29 cellular contexts compared by ENCODE assay signal in genomic region chr1:183640193-183640592, GRCh38. TPM values are rescaled to one million over a fixed set of nuclear protein-coding genes. Genes with fewer than 3 reads are reported as not detected.
"Had no signal": no experiment of that assay in that cellular context is flagged by ENCODE, and none has a peak within 500 bp of the region (broad histone marks: within the 10 kb centered on the region; RNA-seq: fewer than 3 reads in every experiment).

No MANE protein-coding gene starts in this region.

- H3K4me1 ChIP-seq: pancreas had no signal

- H3K4me3 ChIP-seq: esophagus squamous epithelium, gastroesophageal sphincter, hepatocyte, pancreas, spleen, testis, tibial nerve, upper lobe of right lung, vagina had no signal

- H3K36me3 Mint-ChIP-seq: stimulated activated memory B cell treated with anti-CD40 and anti-IgM and Interleukin-4, amounts not matched to agents 10 μg/mL and 1 μg/mL and 100 μg/mL, for 72 hours had no signal

- H3K36me3 ChIP-seq: esophagus squamous epithelium, gastroesophageal sphincter, pancreas, spleen, tibial nerve, upper lobe of right lung, vagina had no signal

- H3K27ac ChIP-seq: esophagus squamous epithelium, gastroesophageal sphincter, hepatocyte, pancreas, testis, tibial nerve, upper lobe of right lung, vagina had no signal

- H3K4me3 Mint-ChIP-seq: dendritic cell treated with granulocyte-macrophage colony-stimulating factor and Interleukin-4, amounts not matched to agents 40 ng/mL and 50 ng/mL, for 4 days; naive B cell; nephron; stimulated activated memory B cell treated with anti-CD40 and anti-IgM and Interleukin-4, amounts not matched to agents 10 μg/mL and 1 μg/mL and 100 μg/mL, for 72 hours; stimulated activated naive CD8-positive, alpha-beta T cell treated with anti-CD3 and anti-CD28 coated beads, Interleukin-15, amount 100 ng/mL, for 72 hours had no signal

- DNase-seq: esophagus squamous epithelium; foreskin fibroblast; glutamatergic neuron; kidney glomerular epithelial cell; mesendoderm; naive B cell; occipital lobe; pancreas; spleen; stimulated activated CD4-positive, alpha-beta T cell treated with anti-CD3 and anti-CD28 coated beads, Interleukin-15, amount 100 ng/mL, for 24 hours; stimulated activated CD4-positive, alpha-beta T cell treated with anti-CD3 and anti-CD28 coated beads, Interleukin-1b, Interleukin-23, amount 100 ng/mL, for 48 hours; stimulated activated CD4-positive, alpha-beta T cell treated with anti-CD3 and anti-CD28 coated beads, Interleukin-4, amount 100 ng/mL, for 24 hours; stimulated activated naive CD8-positive, alpha-beta T cell treated with anti-CD3 and anti-CD28 coated beads, Interleukin-15, amount 100 ng/mL, for 72 hours; testis; upper lobe of right lung had no signal

- H3K9me3 ChIP-seq: esophagus squamous epithelium, gastroesophageal sphincter, pancreas, spleen, testis, tibial nerve, upper lobe of right lung, vagina had no signal

- H3K27ac Mint-ChIP-seq: dendritic cell treated with granulocyte-macrophage colony-stimulating factor and Interleukin-4, amounts not matched to agents 40 ng/mL and 50 ng/mL, for 4 days; naive B cell; nephron; progenitor cell of endocrine pancreas; stimulated activated memory B cell treated with anti-CD40 and anti-IgM and Interleukin-4, amounts not matched to agents 10 μg/mL and 1 μg/mL and 100 μg/mL, for 72 hours; stimulated activated naive CD8-positive, alpha-beta T cell treated with anti-CD3 and anti-CD28 coated beads, Interleukin-15, amount 100 ng/mL, for 72 hours had no signal

- ATAC-seq: gastroesophageal sphincter; left lobe of liver; pancreas; sciatic nerve; stimulated activated memory B cell treated with anti-CD40 and anti-IgM and Interleukin-4, amounts not matched to agents 10 μg/mL and 1 μg/mL and 100 μg/mL, for 72 hours; stimulated activated naive CD8-positive, alpha-beta T cell treated with anti-CD3 and anti-CD28 coated beads, Interleukin-15, amount 100 ng/mL, for 72 hours; upper lobe of right lung had no signal

- H3K27me3 Mint-ChIP-seq: stimulated activated memory B cell treated with anti-CD40 and anti-IgM and Interleukin-4, amounts not matched to agents 10 μg/mL and 1 μg/mL and 100 μg/mL, for 72 hours had no signal

- H3K9me3 Mint-ChIP-seq: dendritic cell treated with granulocyte-macrophage colony-stimulating factor and Interleukin-4, amounts not matched to agents 40 ng/mL and 50 ng/mL, for 4 days; naive B cell; nephron; stimulated activated memory B cell treated with anti-CD40 and anti-IgM and Interleukin-4, amounts not matched to agents 10 μg/mL and 1 μg/mL and 100 μg/mL, for 72 hours; stimulated activated naive CD8-positive, alpha-beta T cell treated with anti-CD3 and anti-CD28 coated beads, Interleukin-15, amount 100 ng/mL, for 72 hours had no signal

- H3K27me3 ChIP-seq: esophagus squamous epithelium, gastroesophageal sphincter, hepatocyte, spleen, testis, tibial nerve, upper lobe of right lung, vagina had no signal

RNA-seq across cellular contexts. Expression of gene APOBEC4, which starts 12.9 kb away (rescaled TPM):
- total RNA-seq: epithelial cell of proximal tubule, esophagus squamous epithelium, gastroesophageal sphincter, left lobe of liver, lung microvascular endothelial cell, occipital lobe, pancreas, progenitor cell of endocrine pancreas, sciatic nerve, skeletal muscle tissue, spleen, subcutaneous adipose tissue, tibial nerve, upper lobe of right lung, vagina had no signal
- polyA plus RNA-seq: hepatocyte, spleen had no signal

RNA-seq across cellular contexts. Expression of gene NCF2, which starts 49.9 kb away (rescaled TPM):
- total RNA-seq: lung microvascular endothelial cell had no signal
